ENCODE assay signal across 1 cellular context in the genomic region with DNA sequence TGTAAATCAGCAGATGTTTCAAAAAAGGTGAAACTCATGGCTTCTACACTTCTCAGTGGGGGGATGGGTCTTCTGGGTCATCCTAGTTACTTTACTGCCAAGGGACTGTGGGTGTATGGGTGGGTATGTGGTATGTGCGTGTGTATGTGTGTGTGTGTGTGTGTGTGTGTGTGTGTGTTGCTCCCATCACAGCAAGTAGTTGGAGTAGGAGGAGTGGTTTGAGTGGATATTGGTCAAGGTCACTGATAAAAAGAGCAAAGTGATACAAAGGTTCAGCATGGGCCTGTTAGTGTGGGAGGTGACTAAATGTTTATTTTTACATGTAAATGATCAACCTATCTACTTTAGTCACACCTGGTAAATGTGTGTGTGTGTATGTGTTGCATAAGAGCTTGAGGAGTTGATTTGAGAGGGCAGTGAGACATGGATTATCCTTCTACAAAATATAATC.
TF ChIP-seq lines count a peak whose summit lies in the region.

No MANE protein-coding gene starts in this region.

TF ChIP-seq in liver, 16 proteins besides CTCF, POLR2A, EP300 and RAD21 (continued from another document):
- TF ChIP-seq, protein P1, sequence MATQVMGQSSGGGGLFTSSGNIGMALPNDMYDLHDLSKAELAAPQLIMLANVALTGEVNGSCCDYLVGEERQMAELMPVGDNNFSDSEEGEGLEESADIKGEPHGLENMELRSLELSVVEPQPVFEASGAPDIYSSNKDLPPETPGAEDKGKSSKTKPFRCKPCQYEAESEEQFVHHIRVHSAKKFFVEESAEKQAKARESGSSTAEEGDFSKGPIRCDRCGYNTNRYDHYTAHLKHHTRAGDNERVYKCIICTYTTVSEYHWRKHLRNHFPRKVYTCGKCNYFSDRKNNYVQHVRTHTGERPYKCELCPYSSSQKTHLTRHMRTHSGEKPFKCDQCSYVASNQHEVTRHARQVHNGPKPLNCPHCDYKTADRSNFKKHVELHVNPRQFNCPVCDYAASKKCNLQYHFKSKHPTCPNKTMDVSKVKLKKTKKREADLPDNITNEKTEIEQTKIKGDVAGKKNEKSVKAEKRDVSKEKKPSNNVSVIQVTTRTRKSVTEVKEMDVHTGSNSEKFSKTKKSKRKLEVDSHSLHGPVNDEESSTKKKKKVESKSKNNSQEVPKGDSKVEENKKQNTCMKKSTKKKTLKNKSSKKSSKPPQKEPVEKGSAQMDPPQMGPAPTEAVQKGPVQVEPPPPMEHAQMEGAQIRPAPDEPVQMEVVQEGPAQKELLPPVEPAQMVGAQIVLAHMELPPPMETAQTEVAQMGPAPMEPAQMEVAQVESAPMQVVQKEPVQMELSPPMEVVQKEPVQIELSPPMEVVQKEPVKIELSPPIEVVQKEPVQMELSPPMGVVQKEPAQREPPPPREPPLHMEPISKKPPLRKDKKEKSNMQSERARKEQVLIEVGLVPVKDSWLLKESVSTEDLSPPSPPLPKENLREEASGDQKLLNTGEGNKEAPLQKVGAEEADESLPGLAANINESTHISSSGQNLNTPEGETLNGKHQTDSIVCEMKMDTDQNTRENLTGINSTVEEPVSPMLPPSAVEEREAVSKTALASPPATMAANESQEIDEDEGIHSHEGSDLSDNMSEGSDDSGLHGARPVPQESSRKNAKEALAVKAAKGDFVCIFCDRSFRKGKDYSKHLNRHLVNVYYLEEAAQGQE (IDR thresholded peaks at IDR 0.05), result peak; percentile 68
